Comparison of ENCODE assay signal across 12 cellular contexts in genomic region chr1:95021794-95022193, GRCh38. TPM values are rescaled to one million over a fixed set of nuclear protein-coding genes. Genes with fewer than 3 reads are reported as not detected.
A peak's percentile ranks its signal among the peaks of the same experiment; 100 is the strongest.
DNase-seq lines count a peak whose midpoint lies in the region; ATAC-seq and TF ChIP-seq lines count a peak whose summit lies in the region.
"Had no signal": no experiment of that assay in that cellular context is flagged by ENCODE, and none has a peak within 500 bp of the region (broad histone marks: within the 10 kb centered on the region; RNA-seq: fewer than 3 reads in every experiment).

No MANE protein-coding gene starts in this region.

- DNase-seq in Right ventricle myocardium superior (no peak), cardiac septum (ENCODE audit: low spot score) (no peak), fibroblast of villous mesenchyme (ENCODE audit: low read depth) (peak; percentile 33), progenitor cell of endocrine pancreas (ENCODE audit: low spot score, unreplicated experiment) (no peak), DMS53 treated with DMSO at 0.1 percent for 48 hours (lab: John Stamatoyannopoulos, UW; ENCODE audit: unreplicated experiment) (no peak), AML-193 (lab: John Stamatoyannopoulos, UW) (no peak), SHP77 treated with DMSO at 0.1 percent for 48 hours (lab: John Stamatoyannopoulos, UW) (no peak)
- DNase-seq in activated effector memory CD4-positive, alpha-beta T cell treated with Interleukin-2 at 50 U/mL for 16 hours: no peak
- DNase-seq: activated naive CD8-positive, alpha-beta T cell treated with anti-CD3 and anti-CD28 coated beads, Interleukin-2, amount 10 ng/mL, durations not matched to agents 7 days and 5 days; GF-D8; GOT3; NCI-H226 had no signal

- peak overlapping the region; percentile 17 for H3K4me3 ChIP-seq in fibroblast of villous mesenchyme (ENCODE audit: low read depth, low read length)

- peak; percentile 50 for ATAC-seq in Right ventricle myocardium superior (ENCODE audit: poor library complexity)

- H3K4me3 Mint-ChIP-seq in progenitor cell of endocrine pancreas (ENCODE audit: low read depth): no peak overlapping the region
- H3K4me3 Mint-ChIP-seq: activated naive CD8-positive, alpha-beta T cell treated with anti-CD3 and anti-CD28 coated beads, Interleukin-2, amount 10 ng/mL, durations not matched to agents 7 days and 5 days had no signal

- TF ChIP-seq CTCF in fibroblast of villous mesenchyme (IDR thresholded peaks at IDR 0.05; ENCODE audit: insufficient read depth, low read depth, low read length) (no peak), progenitor cell of endocrine pancreas (IDR thresholded peaks at IDR 0.05; ENCODE audit: unreplicated experiment) (no peak)

- H3K4me1 Mint-ChIP-seq in progenitor cell of endocrine pancreas (ENCODE audit: low read depth): peaks cover 33% of the 10 kb centered on the region
- H3K4me1 Mint-ChIP-seq: activated naive CD8-positive, alpha-beta T cell treated with anti-CD3 and anti-CD28 coated beads, Interleukin-2, amount 10 ng/mL, durations not matched to agents 7 days and 5 days had no signal

- intact Hi-C loops in Right ventricle myocardium superior (cut with DNase I) (no loop called here), cardiac septum (cut with DNase I) (loop anchor here (2.0 to 5.0 kb wide), 3 partner anchors 41 to 159 kb away; partner anchors contain the start of gene CNN3)

- H3K27ac Mint-ChIP-seq in progenitor cell of endocrine pancreas: peak overlapping the region; percentile 11
- H3K27ac Mint-ChIP-seq: activated naive CD8-positive, alpha-beta T cell treated with anti-CD3 and anti-CD28 coated beads, Interleukin-2, amount 10 ng/mL, durations not matched to agents 7 days and 5 days had no signal

- H3K27me3 Mint-ChIP-seq in progenitor cell of endocrine pancreas: no peaks in the 10 kb centered on the region
- H3K27me3 Mint-ChIP-seq: activated naive CD8-positive, alpha-beta T cell treated with anti-CD3 and anti-CD28 coated beads, Interleukin-2, amount 10 ng/mL, durations not matched to agents 7 days and 5 days had no signal

- peaks cover 18% of the 10 kb centered on the region for H3K36me3 Mint-ChIP-seq in progenitor cell of endocrine pancreas (ENCODE audit: insufficient read depth)
- H3K36me3 Mint-ChIP-seq: activated naive CD8-positive, alpha-beta T cell treated with anti-CD3 and anti-CD28 coated beads, Interleukin-2, amount 10 ng/mL, durations not matched to agents 7 days and 5 days had no signal

- H3K9me3 Mint-ChIP-seq in progenitor cell of endocrine pancreas (ENCODE audit: low read depth): no peaks in the 10 kb centered on the region
- H3K9me3 Mint-ChIP-seq: activated naive CD8-positive, alpha-beta T cell treated with anti-CD3 and anti-CD28 coated beads, Interleukin-2, amount 10 ng/mL, durations not matched to agents 7 days and 5 days had no signal

RNA-seq across cellular contexts. Expression of gene ALG14, which starts 51.0 kb away (rescaled TPM):
- 2.9 TPM for total RNA-seq in Right ventricle myocardium superior
- 4.7 TPM for total RNA-seq in cardiac septum
- 4.7 and 6.4 TPM in 2 replicates for total RNA-seq in fibroblast of villous mesenchyme
- total RNA-seq in progenitor cell of endocrine pancreas: 9.7 and 10.5 TPM in 2 replicates
